In genomic region chr4:147136783-147137182, GRCh38 we compare ENCODE assay signal across 12 cellular contexts.
"Had no signal": no experiment of that assay in that cellular context is flagged by ENCODE, and none has a peak within 500 bp of the region (broad histone marks: within the 10 kb centered on the region; RNA-seq: fewer than 3 reads in every experiment).

No MANE protein-coding gene starts in this region.

- DNase-seq: activated CD4-positive, alpha-beta memory T cell treated with anti-CD3 and anti-CD28 coated beads for 36 hours; activated gamma-delta T cell; activated naive CD8-positive, alpha-beta T cell treated with anti-CD3 and anti-CD28 coated beads, Interleukin-2, amount 10 ng/mL, durations not matched to agents 7 days and 5 days; activated T-cell treated with anti-CD3 and anti-CD28 coated beads, Interleukin-2, amount 50 U/mL, for 4 hours; aorta; cortex of kidney; effector CD8-positive, alpha-beta T cell; hippocampal formation; retina; stimulated activated CD4-positive, alpha-beta T cell treated with anti-CD3 and anti-CD28 coated beads, Interleukin-1b, Interleukin-23, amount 100 ng/mL, for 48 hours; stimulated activated naive B cell treated with anti-CD40 and anti-IgM and Interleukin-4, amounts not matched to agents 10 μg/mL and 1 μg/mL and 100 μg/mL, for 72 hours had no signal

- H3K27me3 ChIP-seq: SJCRH30 had no signal

- H3K36me3 ChIP-seq: SJCRH30 had no signal

- ATAC-seq: activated T-cell treated with anti-CD3 and anti-CD28 coated beads, Interleukin-2, amount 50 U/mL, for 4 hours; stimulated activated naive B cell treated with anti-CD40 and anti-IgM and Interleukin-4, amounts not matched to agents 10 μg/mL and 1 μg/mL and 100 μg/mL, for 72 hours had no signal

- H3K4me3 ChIP-seq: SJCRH30 had no signal

- H3K27ac ChIP-seq: SJCRH30 had no signal

- H3K9me3 ChIP-seq: SJCRH30 had no signal
